ENCODE assay signal across 8 cellular contexts in the genomic region with DNA sequence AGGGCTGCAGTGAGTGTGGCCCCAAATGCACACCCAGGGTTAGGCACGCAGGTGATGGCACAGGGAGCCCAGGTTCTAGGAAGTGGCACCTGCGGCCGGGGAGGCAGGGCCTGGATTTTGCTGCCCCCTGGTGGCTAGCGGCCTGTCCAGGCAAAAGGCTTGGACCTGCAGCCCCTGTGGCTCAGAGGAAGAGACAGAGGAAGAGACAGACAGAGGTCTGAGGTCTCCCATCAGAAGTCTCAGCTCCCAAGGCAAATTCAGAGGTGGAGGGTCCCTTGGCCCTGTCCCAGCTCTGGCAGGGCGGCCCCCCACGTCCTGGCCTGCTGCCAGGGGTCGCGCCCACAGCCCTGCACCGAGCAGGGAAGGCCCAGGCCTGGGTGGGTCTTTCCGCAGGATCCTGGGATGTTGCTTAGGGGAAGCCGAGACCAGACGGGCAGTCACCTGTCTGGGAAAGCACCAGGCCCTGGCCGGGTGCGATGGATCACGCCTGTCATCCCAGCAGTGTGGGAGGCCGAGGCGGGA. TPM values are rescaled to one million over a fixed set of nuclear protein-coding genes. Genes with fewer than 3 reads are reported as not detected.
DNase-seq lines count a peak whose midpoint lies in the region; ATAC-seq and TF ChIP-seq lines count a peak whose summit lies in the region.

No MANE protein-coding gene starts in this region.

- BruUV-seq in Panc1 (replicated peaks; lab: Mats Ljungman, UMichigan) = no TSS peak

- ATAC-seq in Panc1 (peak; percentile 54), natural killer cell (peak; percentile 16 to 45 (median 24))
- peak; percentile 42 for ATAC-seq in activated T-helper 17 cell treated with anti-CD3 and anti-CD28 coated beads, Interleukin-2, amount 50 U/mL, for 72 hours (replicated peaks)

- H3K27ac ChIP-seq in Panc1 (ENCODE audit: low read length) (peak overlapping the region; percentile 79), fibroblast of lung (ENCODE audit: insufficient read depth, low read length) (peak overlapping the region; percentile 43)

- POLR2A ChIA-PET in Panc1 (lab: Charles Lee) = interaction anchor here (0.6 kb wide), 2 partner anchors 53 to 1125 kb away, joined by 5 read pairs; no protein-coding TSS in a partner anchor

- peak overlapping the region; percentile 55 for H3K9ac ChIP-seq in fibroblast of lung (ENCODE audit: insufficient read depth, low read length)

- H3K36me3 ChIP-seq in Panc1 (ENCODE audit: control insufficient read depth, insufficient read depth, low read length) = no peaks in the 10 kb centered on the region
- H3K36me3 ChIP-seq in fibroblast of lung (ENCODE audit: control insufficient read depth, insufficient read depth, low read length) = no peaks in the 10 kb centered on the region

- in situ Hi-C loops in Panc1 (cut with HindIII; ENCODE audit: low pct_unique_long_range_greater_than_20kb, low sequenced_read_pairs) = no loop called here

- H4K20me1 ChIP-seq in fibroblast of lung (ENCODE audit: control insufficient read depth, extremely low read depth, insufficient read depth, low read length) = no peaks in the 10 kb centered on the region

- DNase-seq in NCI-H524 (lab: John Stamatoyannopoulos, UW) (peak; percentile 27 to 57), NCI-H524 treated with DMSO at 0.1 percent for 48 hours (lab: John Stamatoyannopoulos, UW) (no peak), HT-29 (ENCODE audit: low spot score) (peak; percentile 92), Panc1 (ENCODE audit: low read depth, low spot score) (no peak), fibroblast of lung (ENCODE audit: low read depth in 2 of 2) (peak; percentile 48 to 62), natural killer cell (peak; percentile 80)

- H3K9me3 ChIP-seq in Panc1 (ENCODE audit: control insufficient read depth, insufficient read depth, low read depth, low read length) (no peaks in the 10 kb centered on the region), fibroblast of lung (ENCODE audit: control insufficient read depth, insufficient read depth, low read depth, low read length) (no peaks in the 10 kb centered on the region)

- intact Hi-C loops in Panc1 (cut with micrococcal nuclease; ENCODE audit: unreplicated experiment) = loop anchor here (10.0 kb wide), 1 partner anchor 83 kb away; no protein-coding TSS in a partner anchor
- intact Hi-C loops in natural killer cell (cut with micrococcal nuclease) = loop anchor here (1.0 to 10.0 kb wide), 3 partner anchors 97 to 353 kb away; a partner anchor contains a TSS

- CTCF ChIA-PET in Panc1 (lab: Charles Lee) = interaction anchor here (0.6 to 1.8 kb wide), 4 partner anchors 78 to 141 kb away, joined by 3 to 7 read pairs (median 3); no protein-coding TSS in a partner anchor

- no peaks in the 10 kb centered on the region for H3K27me3 Mint-ChIP-seq in activated T-helper 17 cell treated with anti-CD3 and anti-CD28 coated beads, Interleukin-2, amount 50 U/mL, for 72 hours
- H3K27me3 Mint-ChIP-seq in natural killer cell (ENCODE audit: low read depth in 2 of 2) = no peaks in the 10 kb centered on the region
- no peaks in the 10 kb centered on the region for H3K27me3 Mint-ChIP-seq in stimulated activated naive CD8-positive, alpha-beta T cell treated with anti-CD3 and anti-CD28 coated beads, Interleukin-15, Interleukin-2, amounts not matched to agents 100 ng/mL and 50 ng/mL, for 24 hours

- H2AFZ ChIP-seq in fibroblast of lung (ENCODE audit: low read length) = peak overlapping the region; percentile 41

- H3K79me2 ChIP-seq in fibroblast of lung (ENCODE audit: control insufficient read depth, insufficient read depth, low read length) = no peaks in the 10 kb centered on the region

- H3K4me3 ChIP-seq in Panc1 (ENCODE audit: low read depth in 2 of 2, low read length in 2 of 2) (peak overlapping the region; percentile 60 to 76; a peak in 3 of 4 replicates), fibroblast of lung (replicated peaks in 1 of 4; ENCODE audit: control extremely low read depth in 1 of 4, insufficient read depth in 1 of 4, low read depth in 3 of 4, low read length in 4 of 4) (peak overlapping the region in 1 of 4 experiments; percentile 4)

- no peaks in the 10 kb centered on the region for H3K4me1 Mint-ChIP-seq in activated T-helper 17 cell treated with anti-CD3 and anti-CD28 coated beads, Interleukin-2, amount 50 U/mL, for 72 hours
- H3K4me1 Mint-ChIP-seq in natural killer cell = peaks cover 0 to 31% of the 10 kb centered on the region in 2 donors
- peaks cover 37% of the 10 kb centered on the region for H3K4me1 Mint-ChIP-seq in stimulated activated naive CD8-positive, alpha-beta T cell treated with anti-CD3 and anti-CD28 coated beads, Interleukin-15, Interleukin-2, amounts not matched to agents 100 ng/mL and 50 ng/mL, for 24 hours (ENCODE audit: low read depth)

- no peaks in the 10 kb centered on the region for H3K9me3 Mint-ChIP-seq in activated T-helper 17 cell treated with anti-CD3 and anti-CD28 coated beads, Interleukin-2, amount 50 U/mL, for 72 hours
- no peaks in the 10 kb centered on the region for H3K9me3 Mint-ChIP-seq in natural killer cell
- H3K9me3 Mint-ChIP-seq in stimulated activated naive CD8-positive, alpha-beta T cell treated with anti-CD3 and anti-CD28 coated beads, Interleukin-15, Interleukin-2, amounts not matched to agents 100 ng/mL and 50 ng/mL, for 24 hours = no peaks in the 10 kb centered on the region

- no peaks in the 10 kb centered on the region for H3K27me3 ChIP-seq in Panc1 (ENCODE audit: control insufficient read depth, insufficient read depth, low read length)
- no peaks in the 10 kb centered on the region for H3K27me3 ChIP-seq in fibroblast of lung (ENCODE audit: control insufficient read depth, insufficient read depth, low read length)

- H3K4me1 ChIP-seq in Panc1 (ENCODE audit: control insufficient read depth, insufficient read depth, low read length) = peaks cover 46% of the 10 kb centered on the region
- peaks cover 14% of the 10 kb centered on the region for H3K4me1 ChIP-seq in fibroblast of lung (ENCODE audit: control insufficient read depth, extremely low read depth, insufficient read depth, low read length)

- H3K4me2 ChIP-seq in fibroblast of lung (ENCODE audit: extremely low read depth, insufficient read depth, low read length) = peak overlapping the region; percentile 59

- peaks cover 16% of the 10 kb centered on the region for H3K36me3 Mint-ChIP-seq in activated T-helper 17 cell treated with anti-CD3 and anti-CD28 coated beads, Interleukin-2, amount 50 U/mL, for 72 hours (ENCODE audit: low read depth)
- no peaks in the 10 kb centered on the region for H3K36me3 Mint-ChIP-seq in natural killer cell
- H3K36me3 Mint-ChIP-seq in stimulated activated naive CD8-positive, alpha-beta T cell treated with anti-CD3 and anti-CD28 coated beads, Interleukin-15, Interleukin-2, amounts not matched to agents 100 ng/mL and 50 ng/mL, for 24 hours (ENCODE audit: low read depth) = no peaks in the 10 kb centered on the region

- peak overlapping the region; percentile 84 for H3K4me3 Mint-ChIP-seq in activated T-helper 17 cell treated with anti-CD3 and anti-CD28 coated beads, Interleukin-2, amount 50 U/mL, for 72 hours
- H3K4me3 Mint-ChIP-seq in natural killer cell = peak overlapping the region; percentile 94
- peak overlapping the region; percentile 81 for H3K4me3 Mint-ChIP-seq in stimulated activated naive CD8-positive, alpha-beta T cell treated with anti-CD3 and anti-CD28 coated beads, Interleukin-15, Interleukin-2, amounts not matched to agents 100 ng/mL and 50 ng/mL, for 24 hours

- H3K27ac Mint-ChIP-seq in activated T-helper 17 cell treated with anti-CD3 and anti-CD28 coated beads, Interleukin-2, amount 50 U/mL, for 72 hours = peak overlapping the region; percentile 95
- H3K27ac Mint-ChIP-seq in natural killer cell = peak overlapping the region; percentile 94 to 97
- H3K27ac Mint-ChIP-seq in stimulated activated naive CD8-positive, alpha-beta T cell treated with anti-CD3 and anti-CD28 coated beads, Interleukin-15, Interleukin-2, amounts not matched to agents 100 ng/mL and 50 ng/mL, for 24 hours = peak overlapping the region; percentile 95

- peak; percentile 97 for TF ChIP-seq CTCF in Panc1 (IDR thresholded peaks at IDR 0.05)
- TF ChIP-seq CTCF in fibroblast of lung (conservative IDR thresholded peaks at IDR 0.05 in 1 of 2, IDR thresholded peaks at IDR 0.05 in 1 of 2; ENCODE audit: low read depth in 1 of 2, low read length in 2 of 2) = peak; percentile 88 to 95
- TF ChIP-seq CTCF in natural killer cell (IDR thresholded peaks at IDR 0.05) = peak; percentile 89

RNA-seq across cellular contexts. Expression of a gene that starts 8.0 kb away (rescaled TPM):
- total RNA-seq in HT-29 (2014; rRNA removed; shearing (Covaris generic)) = 77.4 and 85.6 TPM in 2 replicates
- total RNA-seq in Panc1 (2021; ENCODE audit: unreplicated experiment) = 20.1 TPM
- 14.8 TPM for polyA plus RNA-seq in Panc1 (2012; ENCODE audit: insufficient read length)
- total RNA-seq in activated T-helper 17 cell treated with anti-CD3 and anti-CD28 coated beads, Interleukin-2, amount 50 U/mL, for 72 hours = 100 to 1,000 TPM in 1 of 2 donors, 10 to 100 TPM in 1; 93.2 to 299 TPM
- 76.3 and 85.0 TPM in 2 replicates for total RNA-seq in fibroblast of lung
- 9.9 and 15.2 TPM in 2 replicates for polyA plus RNA-seq in fibroblast of lung
- 15.5 and 21.0 TPM in 2 replicates for polyA plus RNA-seq in fibroblast of lung (2012)
- polyA minus RNA-seq in fibroblast of lung (ENCODE audit: low replicate concordance) = 12.9 and 16.3 TPM in 2 replicates
- 100 to 1,000 TPM; 228 to 266 (median 262) TPM for total RNA-seq in natural killer cell

RNA-seq across cellular contexts. Expression of a gene that starts 18.1 kb away (rescaled TPM):
- 0.28 and 0.42 TPM in 2 replicates for total RNA-seq in HT-29 (2014; rRNA removed; shearing (Covaris generic))
- total RNA-seq in Panc1 (2021; ENCODE audit: unreplicated experiment) (not detected), fibroblast of lung (not detected in 2 replicates), natural killer cell (not detected)
- not detected for polyA plus RNA-seq in Panc1 (2012; ENCODE audit: insufficient read length)
- total RNA-seq in activated T-helper 17 cell treated with anti-CD3 and anti-CD28 coated beads, Interleukin-2, amount 50 U/mL, for 72 hours = not detected
- not detected in 2 replicates for polyA plus RNA-seq in fibroblast of lung
- not detected in 2 replicates for polyA plus RNA-seq in fibroblast of lung (2012)
- polyA minus RNA-seq in fibroblast of lung (ENCODE audit: low replicate concordance) = not detected in 2 replicates

RNA-seq across cellular contexts. Expression of a gene that starts 21.7 kb away (rescaled TPM):
- 37.8 and 48.3 TPM in 2 replicates for total RNA-seq in HT-29 (2014; rRNA removed; shearing (Covaris generic))
- 35.9 TPM for total RNA-seq in Panc1 (2021; ENCODE audit: unreplicated experiment)
- polyA plus RNA-seq in Panc1 (2012; ENCODE audit: insufficient read length) = 26.7 TPM
- 10 to 100 TPM; 41.7 to 54.9 TPM for total RNA-seq in activated T-helper 17 cell treated with anti-CD3 and anti-CD28 coated beads, Interleukin-2, amount 50 U/mL, for 72 hours
- total RNA-seq in fibroblast of lung = 16.9 and 17.0 TPM in 2 replicates
- polyA plus RNA-seq in fibroblast of lung = 8.5 and 10.4 TPM in 2 replicates
- polyA plus RNA-seq in fibroblast of lung (2012) = 9.1 and 13.2 TPM in 2 replicates
- 8.0 and 16.1 TPM in 2 replicates for polyA minus RNA-seq in fibroblast of lung (ENCODE audit: low replicate concordance)
- 10 to 100 TPM; 48.2 to 75.7 (median 61.8) TPM for total RNA-seq in natural killer cell

RNA-seq across cellular contexts. Expression of a gene that starts 38.4 kb away (rescaled TPM):
- 90.1 and 101 TPM in 2 replicates for total RNA-seq in HT-29 (2014; rRNA removed; shearing (Covaris generic))
- total RNA-seq in Panc1 (2021; ENCODE audit: unreplicated experiment) (17.0 TPM), fibroblast of lung (8.0 and 11.7 TPM in 2 replicates), natural killer cell (10 to 100 TPM; 11.3 to 15.1 (median 11.6) TPM)
- 23.0 TPM for polyA plus RNA-seq in Panc1 (2012; ENCODE audit: insufficient read length)
- 10 to 100 TPM; 27.4 to 36.3 TPM for total RNA-seq in activated T-helper 17 cell treated with anti-CD3 and anti-CD28 coated beads, Interleukin-2, amount 50 U/mL, for 72 hours
- polyA plus RNA-seq in fibroblast of lung = 13.8 and 19.2 TPM in 2 replicates
- polyA plus RNA-seq in fibroblast of lung (2012) = 21.5 and 31.0 TPM in 2 replicates
- polyA minus RNA-seq in fibroblast of lung (ENCODE audit: low replicate concordance) = 15.9 and 23.2 TPM in 2 replicates

Comparison
In these comparisons a context has a peak if more than half of its experiments do, and no peak if none do; other contexts are left out.
1. DNase-seq: peak in NCI-H524 (2 of 2), HT-29 (single experiment), fibroblast of lung (2 of 2) and natural killer cell (single experiment); none in NCI-H524 treated with DMSO at 0.1 percent for 48 hours (single experiment) and Panc1 (single experiment).
2. Peak in every context shown above with its lines, with median percentiles within 50 percentile points of each other: ATAC-seq, CTCF ChIP-seq, H3K27ac Mint-ChIP-seq and H3K4me3 Mint-ChIP-seq.